Comparison of ENCODE assay signal across 8 cellular contexts in genomic region chr19:12793290-12794195, GRCh38. TPM values are rescaled to one million over a fixed set of nuclear protein-coding genes. Genes with fewer than 3 reads are reported as not detected.
DNase-seq lines count a peak whose midpoint lies in the region; ATAC-seq and TF ChIP-seq lines count a peak whose summit lies in the region.

No MANE protein-coding gene starts in this region.

- H3K36me3 Mint-ChIP-seq in brain, result peaks cover 11% of the 10 kb centered on the region

- intact Hi-C loops in gastrocnemius medialis (cut with DNase I; ENCODE audit: low total_unique reads), result loop anchor here (1.0 to 5.0 kb wide), 5 partner anchors 18 to 1054 kb away; partner anchors contain the start of genes FARSA, HOOK2, IER2 and STX10

- peaks cover 11% of the 10 kb centered on the region for H3K27me3 Mint-ChIP-seq in brain

- H3K4me3 ChIP-seq in iPS-11a (ENCODE audit: low read depth, low read length), result peak overlapping the region; percentile 69
- peak overlapping the region; percentile 91 to 98 (median 94) for H3K4me3 ChIP-seq in gastrocnemius medialis

- H3K9me3 ChIP-seq in gastrocnemius medialis, result no peaks in the 10 kb centered on the region

- TF ChIP-seq CTCF in brain (conservative IDR thresholded peaks at IDR 0.05), result no peak
- peak in 2 of 5 experiments; percentile 19 to 30 for TF ChIP-seq CTCF in gastrocnemius medialis (IDR thresholded peaks at IDR 0.05 in 4 of 5, conservative IDR thresholded peaks at IDR 0.05 in 1 of 5)

- ATAC-seq in HG02642 (IDR thresholded peaks at IDR 0.05; ENCODE audit: poor library complexity, unreplicated experiment), result peak; percentile 40
- ATAC-seq in gastrocnemius medialis, result peak; percentile 48 to 55
- ATAC-seq in HG03025 (IDR thresholded peaks at IDR 0.05; ENCODE audit: low FRiP score, unreplicated experiment), result no peak

- no peaks in the 10 kb centered on the region for H3K27me3 ChIP-seq in gastrocnemius medialis

- H3K4me1 ChIP-seq in gastrocnemius medialis, result peaks cover 24 to 27% of the 10 kb centered on the region in 2 donors

- in situ Hi-C loops in gastrocnemius medialis (cut with MboI; ENCODE audit: low sequenced_read_pairs in 4 of 4), result no loop called here

- H3K9me3 Mint-ChIP-seq in brain, result peaks cover 0 to 5% (median 0%) of the 10 kb centered on the region in 5 experiments

- H3K36me3 ChIP-seq in gastrocnemius medialis, result no peaks in the 10 kb centered on the region

- H3K4me1 Mint-ChIP-seq in brain, result peaks cover 37% of the 10 kb centered on the region

- DNase-seq in GM03348 (ENCODE audit: low spot score), result peak; percentile 96
- peak; percentile 42 for DNase-seq in NCI-H2029 treated with DMSO at 0.1 percent for 48 hours (lab: John Stamatoyannopoulos, UW)
- peak; percentile 95 for DNase-seq in UCSD-AML1 (lab: John Stamatoyannopoulos, UW; ENCODE audit: unreplicated experiment)
- peak; percentile 85 to 92 for DNase-seq in gastrocnemius medialis

- peak overlapping the region; percentile 99 to 100 (median 100) for H3K27ac ChIP-seq in gastrocnemius medialis

- peak overlapping the region; percentile 91 to 97 (median 95) for H3K27ac Mint-ChIP-seq in brain

- H3K4me3 Mint-ChIP-seq in brain, result peak overlapping the region; percentile 93 to 98 (median 95)

- TF ChIP-seq POLR2A in gastrocnemius medialis (IDR thresholded peaks at IDR 0.05), result peak; percentile 82 to 90

RNA-seq across cellular contexts. Expression of gene JUNB, which starts 2.3 kb away (rescaled TPM):
- 25.7 TPM for polyA plus RNA-seq in brain (ENCODE audit: insufficient read depth, low read depth, low replicate concordance)
- 100 to 1,000 TPM in 2 of 4 donors, 10 to 100 TPM in 2; 59.0 to 200 (median 128) TPM for total RNA-seq in gastrocnemius medialis

RNA-seq across cellular contexts. Expression of gene PRDX2, which starts 8.1 kb away (rescaled TPM):
- polyA plus RNA-seq in brain (ENCODE audit: insufficient read depth, low read depth, low replicate concordance), result 1,078 TPM
- total RNA-seq in gastrocnemius medialis, result 100 to 1,000 TPM; 357 to 551 (median 406) TPM

RNA-seq across cellular contexts. Expression of gene THSD8, which starts 8.3 kb away (rescaled TPM):
- 48.0 TPM for polyA plus RNA-seq in brain (ENCODE audit: insufficient read depth, low read depth, low replicate concordance)
- not detected for total RNA-seq in gastrocnemius medialis

RNA-seq across cellular contexts. Expression of gene RNASEH2A, which starts 12.8 kb away (rescaled TPM):
- polyA plus RNA-seq in brain (ENCODE audit: insufficient read depth, low read depth, low replicate concordance), result 119 TPM
- 1 to 10 TPM; 1.0 to 3.9 (median 2.4) TPM for total RNA-seq in gastrocnemius medialis

RNA-seq across cellular contexts. Expression of gene HOOK2, which starts 18.2 kb away (rescaled TPM):
- polyA plus RNA-seq in brain (ENCODE audit: insufficient read depth, low read depth, low replicate concordance), result 14.8 TPM
- 10 to 100 TPM; 12.3 to 23.4 (median 17.6) TPM for total RNA-seq in gastrocnemius medialis

Comparison
In these comparisons a context has a peak if more than half of its experiments do, and no peak if none do; other contexts are left out.
1. DNase-seq: peak in every context shown above with its lines; median percentile 96 in GM03348; 95 in UCSD-AML1; 88 in gastrocnemius medialis; 42 in NCI-H2029 treated with DMSO at 0.1 percent for 48 hours.